In the genomic region with DNA sequence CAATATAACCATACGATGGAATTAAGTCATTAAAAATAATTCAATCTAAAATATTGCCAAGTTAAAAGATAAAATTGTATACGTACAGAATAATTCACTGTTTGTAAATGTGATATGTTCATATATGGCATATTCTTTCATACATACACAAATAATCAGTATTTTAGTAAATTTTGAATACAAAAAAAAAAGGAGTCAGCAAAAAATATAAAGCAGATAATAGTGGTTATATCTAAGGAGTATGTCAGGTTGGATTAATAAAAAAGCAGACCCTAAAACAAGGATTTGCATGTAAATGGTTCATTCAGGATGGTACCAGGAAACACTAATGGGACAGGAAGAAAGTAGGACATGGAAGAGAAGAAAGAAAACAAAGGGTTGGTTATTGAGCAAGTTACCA, we compare ENCODE assay signal across 9 cellular contexts.
"Had no signal": no experiment of that assay in that cellular context is flagged by ENCODE, and none has a peak within 500 bp of the region (broad histone marks: within the 10 kb centered on the region; RNA-seq: fewer than 3 reads in every experiment).

No MANE protein-coding gene starts in this region.

- H2AFZ ChIP-seq: GM23248 had no signal

- DNase-seq: GM23248, GOT3, H7, HFFc6, KG1 had no signal

- H3K4me1 ChIP-seq: HAP-1 had no signal

- H3K27me3 Mint-ChIP-seq: IgD-negative memory B cell had no signal

- H3K4me3 ChIP-seq: GM23248, HAP-1 had no signal

- H3K27ac ChIP-seq: GM23248, HL-60 had no signal

- H3K9me3 ChIP-seq: HAP-1 had no signal

- H3K27ac Mint-ChIP-seq: HFFc6, IgD-negative memory B cell had no signal

- H3K9me3 Mint-ChIP-seq: HFFc6 had no signal

- H3K4me3 Mint-ChIP-seq: HFFc6, IgD-negative memory B cell had no signal

- H3K9ac ChIP-seq: GM23248 had no signal

- ATAC-seq: HCT116 had no signal
